29 cellular contexts compared by ENCODE assay signal in the genomic region with DNA sequence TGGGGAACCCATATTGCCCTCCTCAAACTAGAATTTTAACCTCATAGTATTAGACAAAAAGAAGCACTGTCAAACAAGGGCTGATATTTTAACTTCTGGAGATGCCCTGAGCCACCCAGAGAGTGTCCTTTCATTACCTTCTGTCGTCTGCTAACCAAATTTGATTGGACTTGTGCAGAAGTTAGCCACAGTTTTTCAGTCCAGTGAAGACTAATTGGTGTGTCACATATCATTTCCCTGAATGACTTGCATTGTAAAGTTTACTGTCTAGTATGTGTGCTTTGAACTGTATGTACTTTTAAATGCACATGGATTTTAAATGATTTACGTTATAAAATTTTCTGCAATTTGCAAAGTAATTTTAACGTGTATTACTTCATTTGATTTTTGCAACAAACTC.
"Had no signal": no experiment of that assay in that cellular context is flagged by ENCODE, and none has a peak within 500 bp of the region (broad histone marks: within the 10 kb centered on the region; RNA-seq: fewer than 3 reads in every experiment).

No MANE protein-coding gene starts in this region.

- H3K27me3 ChIP-seq: heart right ventricle, neutrophil, stomach, testis, thyroid gland, upper lobe of right lung had no signal

- H3K27ac ChIP-seq: heart right ventricle, left ventricle myocardium inferior, neutrophil, parathyroid adenoma, psoas muscle, skin epidermis, stomach, testis, thyroid gland, upper lobe of right lung had no signal

- H3K9ac ChIP-seq: parathyroid adenoma had no signal

- H3K4me3 ChIP-seq: heart right ventricle, left ventricle myocardium inferior, lung, psoas muscle, skin epidermis, stomach, testis, thyroid gland, upper lobe of right lung had no signal

- FAIRE-seq: islet of Langerhans, kidney, urothelium cell line had no signal

- H2AFZ ChIP-seq: parathyroid adenoma had no signal

- H3K4me1 ChIP-seq: heart right ventricle, left ventricle myocardium inferior, parathyroid adenoma, psoas muscle, stomach, testis, thyroid gland, upper lobe of right lung had no signal

- H3K79me2 ChIP-seq: parathyroid adenoma had no signal

- ATAC-seq: heart right ventricle; naive thymus-derived CD4-positive, alpha-beta T cell; natural killer cell treated with Interleukin-12 subunit alpha and Interleukin-12 subunit beta and Interleukin-15 and Interleukin-18, amount 100 ng/mL, for 72 hours; psoas muscle; right cardiac atrium; sciatic nerve; stimulated activated naive B cell treated with anti-CD40 and anti-IgM and Interleukin-4, amounts not matched to agents 10 μg/mL and 1 μg/mL and 100 μg/mL, for 72 hours; stimulated activated naive CD8-positive, alpha-beta T cell treated with anti-CD3 and anti-CD28 coated beads, Interleukin-15, Interleukin-2, amounts not matched to agents 100 U/mL and 50 U/mL, for 24 hours; upper lobe of right lung had no signal

- DNase-seq: heart right ventricle; hippocampal formation; immature natural killer cell; kidney; left ventricle myocardium inferior; mesendoderm; naive thymus-derived CD4-positive, alpha-beta T cell; occipital lobe; psoas muscle; right cardiac atrium; stimulated activated CD4-positive, alpha-beta T cell treated with anti-CD3 and anti-CD28 coated beads, Interleukin-12 subunit alpha, Interleukin-12 subunit beta, amount 100 ng/mL, for 4 hours; stimulated activated CD4-positive, alpha-beta T cell treated with anti-CD3 and anti-CD28 coated beads, Interleukin-15, amount 100 ng/mL, for 24 hours; stimulated activated CD4-positive, alpha-beta T cell treated with anti-CD3 and anti-CD28 coated beads, Interleukin-2, amount 100 ng/mL, for 24 hours; stimulated activated CD4-positive, alpha-beta T cell treated with anti-CD3 and anti-CD28 coated beads, Interleukin-4, amount 100 ng/mL, for 1 hour; stimulated activated naive B cell treated with anti-CD40 and anti-IgM and Interleukin-4, amounts not matched to agents 10 μg/mL and 1 μg/mL and 100 μg/mL, for 72 hours; stimulated activated naive CD8-positive, alpha-beta T cell treated with anti-CD3 and anti-CD28 coated beads, Interleukin-15, Interleukin-2, amounts not matched to agents 100 U/mL and 50 U/mL, for 24 hours; stomach; testis; thyroid gland; trophoblast cell; upper lobe of right lung had no signal

- H3K36me3 ChIP-seq: heart right ventricle, left ventricle myocardium inferior, neutrophil, stomach, thyroid gland, upper lobe of right lung had no signal

- H3K9me3 ChIP-seq: heart right ventricle, left ventricle myocardium inferior, neutrophil, psoas muscle, testis, thyroid gland, upper lobe of right lung had no signal
